In the genomic region with DNA sequence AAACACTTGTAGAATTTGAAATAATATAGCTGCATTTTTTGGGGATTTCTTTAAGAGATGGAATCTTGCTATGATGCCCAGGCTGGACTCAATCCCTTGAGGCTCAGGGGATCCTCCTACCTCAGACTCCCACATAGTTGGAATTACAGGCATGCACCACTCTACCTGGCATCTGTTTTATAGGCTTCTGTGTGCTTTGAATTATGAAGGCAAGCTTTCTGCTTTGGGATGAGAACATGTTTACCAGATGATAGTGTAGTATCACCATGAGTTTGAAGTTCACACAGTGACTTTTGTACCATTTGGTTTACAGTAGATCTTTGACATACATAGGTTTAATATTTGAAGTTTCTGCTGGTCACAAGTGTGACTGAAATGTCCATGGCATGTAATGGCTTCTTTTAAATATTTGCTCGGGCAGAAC, we compare ENCODE assay signal across 1 cellular context.
TF ChIP-seq lines count a peak whose summit lies in the region.

No MANE protein-coding gene starts in this region.

TF ChIP-seq in HepG2, 621 proteins besides CTCF, POLR2A, EP300 and RAD21 (continued from another document and continues in another):
- TF ChIP-seq, protein P1, sequence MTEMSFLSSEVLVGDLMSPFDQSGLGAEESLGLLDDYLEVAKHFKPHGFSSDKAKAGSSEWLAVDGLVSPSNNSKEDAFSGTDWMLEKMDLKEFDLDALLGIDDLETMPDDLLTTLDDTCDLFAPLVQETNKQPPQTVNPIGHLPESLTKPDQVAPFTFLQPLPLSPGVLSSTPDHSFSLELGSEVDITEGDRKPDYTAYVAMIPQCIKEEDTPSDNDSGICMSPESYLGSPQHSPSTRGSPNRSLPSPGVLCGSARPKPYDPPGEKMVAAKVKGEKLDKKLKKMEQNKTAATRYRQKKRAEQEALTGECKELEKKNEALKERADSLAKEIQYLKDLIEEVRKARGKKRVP (CRISPR knock-in tag; IDR thresholded peaks at IDR 0.05), result no peak
- TF ChIP-seq ZNF772 (CRISPR knock-in tag; IDR thresholded peaks at IDR 0.05), result no peak
- TF ChIP-seq ZNF503 (CRISPR knock-in tag; IDR thresholded peaks at IDR 0.05), result no peak
- no peak for TF ChIP-seq NCOA1 (CRISPR knock-in tag; IDR thresholded peaks at IDR 0.05)
- no peak for TF ChIP-seq HMG20B (CRISPR knock-in tag; conservative IDR thresholded peaks at IDR 0.05)
- no peak for TF ChIP-seq ATAD3A (CRISPR knock-in tag; IDR thresholded peaks at IDR 0.05)
- TF ChIP-seq, protein P2, sequence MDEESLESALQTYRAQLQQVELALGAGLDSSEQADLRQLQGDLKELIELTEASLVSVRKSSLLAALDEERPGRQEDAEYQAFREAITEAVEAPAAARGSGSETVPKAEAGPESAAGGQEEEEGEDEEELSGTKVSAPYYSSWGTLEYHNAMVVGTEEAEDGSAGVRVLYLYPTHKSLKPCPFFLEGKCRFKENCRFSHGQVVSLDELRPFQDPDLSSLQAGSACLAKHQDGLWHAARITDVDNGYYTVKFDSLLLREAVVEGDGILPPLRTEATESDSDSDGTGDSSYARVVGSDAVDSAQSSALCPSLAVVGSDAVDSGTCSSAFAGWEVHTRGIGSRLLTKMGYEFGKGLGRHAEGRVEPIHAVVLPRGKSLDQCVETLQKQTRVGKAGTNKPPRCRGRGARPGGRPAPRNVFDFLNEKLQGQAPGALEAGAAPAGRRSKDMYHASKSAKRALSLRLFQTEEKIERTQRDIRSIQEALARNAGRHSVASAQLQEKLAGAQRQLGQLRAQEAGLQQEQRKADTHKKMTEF (CRISPR knock-in tag; IDR thresholded peaks at IDR 0.05), result peak; percentile 59; the same call in 1 of the 2 replicates
- TF ChIP-seq ZNF34 (CRISPR knock-in tag; IDR thresholded peaks at IDR 0.05; ENCODE audit: borderline replicate concordance), result no peak
- no peak for TF ChIP-seq NR3C1 (CRISPR knock-in tag; IDR thresholded peaks at IDR 0.05)
- no peak for TF ChIP-seq ZBTB37 (CRISPR knock-in tag; IDR thresholded peaks at IDR 0.05)
- TF ChIP-seq SMC3 (IDR thresholded peaks at IDR 0.05; ENCODE audit: low read length), result 0 out of 2 replicates have a peak, but pooled peaks have one; percentile 17
- TF ChIP-seq NFAT5 (CRISPR knock-in tag; IDR thresholded peaks at IDR 0.05), result no peak
- no peak for TF ChIP-seq ZFP37 (CRISPR knock-in tag; IDR thresholded peaks at IDR 0.05; ENCODE audit: borderline replicate concordance)
- TF ChIP-seq EZH2 (conservative IDR thresholded peaks at IDR 0.05; ENCODE audit: low read depth, low read length), result no peak
- no peak for TF ChIP-seq REL (CRISPR knock-in tag; conservative IDR thresholded peaks at IDR 0.05)
- no peak for TF ChIP-seq ELF4 (CRISPR knock-in tag; IDR thresholded peaks at IDR 0.05; ENCODE audit: borderline replicate concordance)
- no peak for TF ChIP-seq SCMH1 (CRISPR knock-in tag; IDR thresholded peaks at IDR 0.05; ENCODE audit: borderline replicate concordance)
- peak; percentile 95 for TF ChIP-seq PAXIP1 (CRISPR knock-in tag; conservative IDR thresholded peaks at IDR 0.05)
- no peak for TF ChIP-seq ZNF431 (CRISPR knock-in tag; IDR thresholded peaks at IDR 0.05; ENCODE audit: borderline replicate concordance, low read depth)
- no peak for TF ChIP-seq U2AF2 (IDR thresholded peaks at IDR 0.05; ENCODE audit: low read depth, low read length)
- TF ChIP-seq, protein P3, sequence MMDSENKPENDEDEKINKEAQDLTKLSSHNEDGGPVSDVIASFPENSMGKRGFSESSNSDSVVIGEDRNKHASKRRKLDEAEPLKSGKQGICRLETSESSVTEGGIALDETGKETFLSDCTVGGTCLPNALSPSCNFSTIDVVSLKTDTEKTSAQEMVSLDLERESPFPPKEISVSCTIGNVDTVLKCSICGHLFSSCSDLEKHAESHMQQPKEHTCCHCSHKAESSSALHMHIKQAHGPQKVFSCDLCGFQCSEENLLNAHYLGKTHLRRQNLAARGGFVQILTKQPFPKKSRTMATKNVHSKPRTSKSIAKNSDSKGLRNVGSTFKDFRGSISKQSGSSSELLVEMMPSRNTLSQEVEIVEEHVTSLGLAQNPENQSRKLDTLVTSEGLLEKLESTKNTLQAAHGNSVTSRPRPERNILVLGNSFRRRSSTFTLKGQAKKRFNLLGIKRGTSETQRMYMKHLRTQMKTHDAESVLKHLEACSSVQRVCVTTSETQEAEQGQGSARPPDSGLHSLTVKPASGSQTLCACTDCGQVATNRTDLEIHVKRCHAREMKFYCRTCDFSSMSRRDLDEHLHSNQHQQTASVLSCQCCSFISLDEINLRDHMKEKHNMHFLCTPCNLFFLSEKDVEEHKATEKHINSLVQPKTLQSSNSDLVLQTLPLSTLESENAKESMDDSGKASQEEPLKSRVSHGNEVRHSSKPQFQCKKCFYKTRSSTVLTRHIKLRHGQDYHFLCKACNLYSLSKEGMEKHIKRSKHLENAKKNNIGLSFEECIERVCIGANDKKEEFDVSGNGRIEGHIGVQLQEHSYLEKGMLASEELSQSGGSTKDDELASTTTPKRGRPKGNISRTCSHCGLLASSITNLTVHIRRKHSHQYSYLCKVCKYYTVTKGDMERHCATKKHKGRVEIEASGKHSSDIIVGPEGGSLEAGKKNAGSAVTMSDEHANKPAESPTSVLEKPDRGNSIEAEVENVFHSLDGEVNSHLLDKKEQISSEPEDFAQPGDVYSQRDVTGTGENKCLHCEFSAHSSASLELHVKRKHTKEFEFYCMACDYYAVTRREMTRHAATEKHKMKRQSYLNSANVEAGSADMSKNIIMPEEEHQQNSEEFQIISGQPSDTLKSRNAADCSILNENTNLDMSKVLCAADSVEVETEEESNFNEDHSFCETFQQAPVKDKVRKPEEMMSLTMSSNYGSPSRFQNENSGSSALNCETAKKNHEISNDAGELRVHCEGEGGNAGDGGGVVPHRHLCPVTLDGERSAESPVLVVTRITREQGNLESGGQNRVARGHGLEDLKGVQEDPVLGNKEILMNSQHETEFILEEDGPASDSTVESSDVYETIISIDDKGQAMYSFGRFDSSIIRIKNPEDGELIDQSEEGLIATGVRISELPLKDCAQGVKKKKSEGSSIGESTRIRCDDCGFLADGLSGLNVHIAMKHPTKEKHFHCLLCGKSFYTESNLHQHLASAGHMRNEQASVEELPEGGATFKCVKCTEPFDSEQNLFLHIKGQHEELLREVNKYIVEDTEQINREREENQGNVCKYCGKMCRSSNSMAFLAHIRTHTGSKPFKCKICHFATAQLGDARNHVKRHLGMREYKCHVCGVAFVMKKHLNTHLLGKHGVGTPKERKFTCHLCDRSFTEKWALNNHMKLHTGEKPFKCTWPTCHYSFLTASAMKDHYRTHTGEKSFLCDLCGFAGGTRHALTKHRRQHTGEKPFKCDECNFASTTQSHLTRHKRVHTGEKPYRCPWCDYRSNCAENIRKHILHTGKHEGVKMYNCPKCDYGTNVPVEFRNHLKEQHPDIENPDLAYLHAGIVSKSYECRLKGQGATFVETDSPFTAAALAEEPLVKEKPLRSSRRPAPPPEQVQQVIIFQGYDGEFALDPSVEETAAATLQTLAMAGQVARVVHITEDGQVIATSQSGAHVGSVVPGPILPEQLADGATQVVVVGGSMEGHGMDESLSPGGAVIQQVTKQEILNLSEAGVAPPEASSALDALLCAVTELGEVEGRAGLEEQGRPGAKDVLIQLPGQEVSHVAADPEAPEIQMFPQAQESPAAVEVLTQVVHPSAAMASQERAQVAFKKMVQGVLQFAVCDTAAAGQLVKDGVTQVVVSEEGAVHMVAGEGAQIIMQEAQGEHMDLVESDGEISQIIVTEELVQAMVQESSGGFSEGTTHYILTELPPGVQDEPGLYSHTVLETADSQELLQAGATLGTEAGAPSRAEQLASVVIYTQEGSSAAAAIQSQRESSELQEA (CRISPR knock-in tag; IDR thresholded peaks at IDR 0.05; ENCODE audit: not compliant biosample characterization), result no peak
- TF ChIP-seq TP53 (CRISPR knock-in tag; conservative IDR thresholded peaks at IDR 0.05), result no peak
- TF ChIP-seq SOX13 (IDR thresholded peaks at IDR 0.05), result no peak
- peak in 1 of 2 experiments; percentile 55; a peak in 1 of 4 replicates for TF ChIP-seq SOX13 (CRISPR knock-in tag; conservative IDR thresholded peaks at IDR 0.05 in 1 of 2, IDR thresholded peaks at IDR 0.05 in 1 of 2)
- no peak for TF ChIP-seq TCF7L2 (IDR thresholded peaks at IDR 0.05; ENCODE audit: low read depth, low read length)
